Comparison of ENCODE assay signal across 34 cellular contexts in genomic region chr2:177088542-177088941, GRCh38.
"Had no signal": no experiment of that assay in that cellular context is flagged by ENCODE, and none has a peak within 500 bp of the region (broad histone marks: within the 10 kb centered on the region; RNA-seq: fewer than 3 reads in every experiment).

No MANE protein-coding gene starts in this region.

- H3K27me3 ChIP-seq: adrenal gland, body of pancreas, brain microvascular endothelial cell, breast epithelium had no signal

- H3K27ac ChIP-seq: adrenal gland, body of pancreas, brain microvascular endothelial cell, WERI-Rb-1 had no signal

- H3K4me3 ChIP-seq: adrenal gland, body of pancreas, breast epithelium had no signal

- H3K36me3 ChIP-seq: adrenal gland, brain microvascular endothelial cell, breast epithelium, WERI-Rb-1 had no signal

- H3K4me1 ChIP-seq: adrenal gland, body of pancreas, breast epithelium had no signal

- ATAC-seq: activated CD4-positive, alpha-beta T cell treated with anti-CD3 and anti-CD28 coated beads for 36 hours; activated CD4-positive, CD25-positive, alpha-beta regulatory T cell treated with anti-CD3 and anti-CD28 coated beads, Interleukin-2, amount 50 U/mL, for 24 hours; activated CD8-positive, alpha-beta memory T cell treated with anti-CD3 and anti-CD28 coated beads, Interleukin-2, amount 10 ng/mL, durations not matched to agents 7 days and 5 days; activated CD8-positive, alpha-beta T cell treated with anti-CD3 and anti-CD28 coated beads, Interleukin-2, amount 10 ng/mL, durations not matched to agents 7 days and 5 days; activated naive CD4-positive, alpha-beta T cell treated with anti-CD3 and anti-CD28 coated beads, Interleukin-2, amount 50 U/mL, for 72 hours; body of pancreas; WTC11 had no signal

- FAIRE-seq: astrocyte had no signal

- DNase-seq: activated CD4-positive, alpha-beta memory T cell treated with anti-CD3 and anti-CD28 coated beads, Interleukin-2, amount 10 ng/mL, durations not matched to agents 7 days and 5 days; activated CD4-positive, alpha-beta T cell treated with anti-CD3 and anti-CD28 coated beads for 1 hour; activated CD4-positive, alpha-beta T cell treated with anti-CD3 and anti-CD28 coated beads for 36 hours; activated CD4-positive, alpha-beta T cell treated with anti-CD3 and anti-CD28 coated beads for 48 hours; activated CD4-positive, alpha-beta T cell treated with anti-CD3 and anti-CD28 coated beads, Interleukin-2, amount 10 ng/mL, durations not matched to agents 7 days and 5 days; activated CD4-positive, alpha-beta T cell treated with anti-CD3 and anti-CD28 coated beads, Interleukin-2, amount 50 U/mL, for 48 hours; activated CD4-positive, CD25-positive, alpha-beta regulatory T cell; activated CD8-positive, alpha-beta memory T cell treated with anti-CD3 and anti-CD28 coated beads for 24 hours; activated CD8-positive, alpha-beta memory T cell treated with anti-CD3 and anti-CD28 coated beads, Interleukin-2, amount 10 ng/mL, durations not matched to agents 7 days and 5 days; activated CD8-positive, alpha-beta memory T cell treated with anti-CD3 and anti-CD28 coated beads, Interleukin-2, amount 50 U/mL, for 48 hours; activated CD8-positive, alpha-beta T cell treated with anti-CD3 and anti-CD28 coated beads, Interleukin-2, amount 10 ng/mL, durations not matched to agents 7 days and 5 days; activated effector memory CD4-positive, alpha-beta T cell treated with anti-CD3 and anti-CD28 coated beads, Interleukin-2, amount 50 U/mL, for 16 hours; activated gamma-delta T cell treated with Interleukin-2 at 50 U/mL for 16 hours; activated naive CD4-positive, alpha-beta T cell; activated naive CD4-positive, alpha-beta T cell treated with anti-CD3 and anti-CD28 coated beads for 36 hours; activated naive CD4-positive, alpha-beta T cell treated with anti-CD3 and anti-CD28 coated beads, Interleukin-2, amount 50 U/mL, for 16 hours; activated naive CD8-positive, alpha-beta T cell treated with anti-CD3 and anti-CD28 coated beads for 36 hours; activated T-cell treated with anti-CD3 and anti-CD28 coated beads, Interleukin-2, amount 50 U/mL, for 24 hours; activated T-cell treated with anti-CD3 and anti-CD28 coated beads, Interleukin-2, amount 50 U/mL, for 48 hours; adrenal gland; amniotic stem cell; aorta; body of pancreas; brain microvascular endothelial cell; central memory CD4-positive, alpha-beta T cell; T-helper 1 cell; T-helper 2 cell; T-helper 9 cell; WERI-Rb-1 had no signal

- H3K9me3 ChIP-seq: adrenal gland, body of pancreas, breast epithelium had no signal
